Comparison of ENCODE assay signal across 14 cellular contexts in the genomic region with DNA sequence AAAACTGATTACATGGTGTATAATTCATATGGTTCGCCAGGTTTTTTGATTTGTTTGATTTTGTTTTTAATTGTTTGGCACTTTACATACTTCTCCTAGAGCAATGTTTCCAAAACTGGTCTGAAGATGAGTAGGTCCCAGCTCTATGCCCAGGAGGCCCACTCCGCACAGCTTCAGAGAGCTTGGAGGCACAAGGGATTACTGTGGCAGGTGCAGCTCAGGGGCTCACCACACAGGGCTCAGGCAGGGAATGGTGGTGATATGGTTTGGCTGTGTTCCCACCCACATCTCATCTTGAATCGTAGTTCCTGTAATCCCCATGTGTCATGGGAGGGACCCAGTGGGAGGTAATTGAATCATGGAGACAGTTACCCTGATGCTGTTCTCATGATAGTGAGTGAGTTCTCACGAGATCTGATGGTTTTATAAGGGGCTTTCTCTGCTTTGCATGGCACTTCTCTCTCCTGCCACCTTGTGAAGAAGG.
"Had no signal": no experiment of that assay in that cellular context is flagged by ENCODE, and none has a peak within 500 bp of the region (broad histone marks: within the 10 kb centered on the region; RNA-seq: fewer than 3 reads in every experiment).

No MANE protein-coding gene starts in this region.

- H3K27me3 ChIP-seq: foreskin keratinocyte, testis, upper lobe of right lung had no signal

- H3K4me1 ChIP-seq: foreskin keratinocyte, parathyroid adenoma, testis, upper lobe of right lung had no signal

- DNase-seq: activated CD4-positive, alpha-beta T cell treated with anti-CD3 and anti-CD28 coated beads, Interleukin-2, amount 10 ng/mL, durations not matched to agents 24 days and 14 days; activated CD8-positive, alpha-beta T cell treated with anti-CD3 and anti-CD28 coated beads for 36 hours; activated naive CD4-positive, alpha-beta T cell; activated naive CD8-positive, alpha-beta T cell treated with anti-CD3 and anti-CD28 coated beads for 36 hours; activated T-cell treated with anti-CD3 and anti-CD28 coated beads, Interleukin-2, amount 50 U/mL, for 1 hour; amniotic stem cell; effector memory CD8-positive, alpha-beta T cell; foreskin keratinocyte; kidney; midbrain; stimulated activated CD4-positive, alpha-beta T cell treated with anti-CD3 and anti-CD28 coated beads, Interleukin-4, amount 100 ng/mL, for 4 hours; testis; upper lobe of right lung had no signal

- H3K9me3 ChIP-seq: testis, upper lobe of right lung had no signal

- H3K27ac ChIP-seq: foreskin keratinocyte, parathyroid adenoma, testis, upper lobe of right lung had no signal

- H3K4me3 ChIP-seq: testis, upper lobe of right lung had no signal

- H3K36me3 ChIP-seq: upper lobe of right lung had no signal
